ENCODE assay signal across 26 cellular contexts in the genomic region with DNA sequence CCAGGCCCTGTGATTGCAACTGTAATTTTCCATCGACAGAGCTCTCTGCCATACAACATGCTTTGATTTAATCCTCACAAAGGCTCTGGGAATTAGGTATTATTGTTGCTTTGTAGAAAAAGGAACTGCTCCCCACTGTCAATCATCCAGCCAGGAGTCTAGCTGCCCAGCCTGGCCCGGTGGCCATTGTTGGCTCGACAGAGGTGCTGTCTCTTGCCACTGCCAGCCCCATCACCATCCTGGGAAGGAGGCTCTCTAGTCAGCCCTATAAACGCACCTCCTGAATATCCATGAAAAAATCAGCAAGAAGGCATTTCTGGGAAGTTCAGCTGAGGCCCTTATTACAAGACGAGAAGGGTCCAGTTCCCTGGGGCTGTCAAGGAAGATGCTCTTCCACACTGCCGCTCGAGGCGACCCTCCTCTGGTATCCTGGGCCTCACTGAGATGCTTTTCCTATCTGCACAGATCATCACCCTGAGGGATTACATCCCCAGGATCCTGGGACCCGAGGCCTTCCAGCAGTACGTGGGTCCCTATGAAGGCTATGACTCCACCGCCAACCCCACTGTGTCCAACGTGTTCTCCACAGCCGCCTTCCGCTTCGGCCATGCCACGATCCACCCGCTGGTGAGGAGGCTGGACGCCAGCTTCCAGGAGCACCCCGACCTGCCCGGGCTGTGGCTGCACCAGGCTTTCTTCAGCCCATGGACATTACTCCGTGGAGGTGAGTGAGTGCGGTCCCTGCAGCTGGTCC.
"Had no signal": no experiment of that assay in that cellular context is flagged by ENCODE, and none has a peak within 500 bp of the region (broad histone marks: within the 10 kb centered on the region; RNA-seq: fewer than 3 reads in every experiment).

No MANE protein-coding gene starts in this region.

- ATAC-seq: body of pancreas; effector memory CD8-positive, alpha-beta T cell; heart left ventricle; left lung; pancreas; psoas muscle; SK-N-SH treated with all-trans-retinoic acid at 6 μM for 48 hours; T-helper 17 cell had no signal

- H3K4me3 ChIP-seq: adrenal gland, body of pancreas, heart left ventricle, left lung, pancreas, psoas muscle, testis, uterus had no signal

- H3K27me3 ChIP-seq: adrenal gland, body of pancreas, heart left ventricle, pancreas, testis, uterus had no signal

- H3K27ac ChIP-seq: adrenal gland, body of pancreas, heart left ventricle, left lung, pancreas, psoas muscle, testis, uterus had no signal

- DNase-seq: activated CD4-positive, alpha-beta memory T cell treated with anti-CD3 and anti-CD28 coated beads, Interleukin-2, amount 10 ng/mL, durations not matched to agents 7 days and 5 days; activated CD4-positive, alpha-beta T cell treated with anti-CD3 and anti-CD28 coated beads, Interleukin-2, amount 10 ng/mL, durations not matched to agents 24 days and 14 days; activated CD4-positive, CD25-positive, alpha-beta regulatory T cell treated with anti-CD3 and anti-CD28 coated beads, Interleukin-2, amount 50 U/mL, for 72 hours; activated effector memory CD4-positive, alpha-beta T cell treated with Interleukin-2 at 50 U/mL for 16 hours; activated naive CD4-positive, alpha-beta T cell treated with Interleukin-2 at 50 U/mL for 16 hours; activated naive CD8-positive, alpha-beta T cell treated with anti-CD3 and anti-CD28 coated beads for 36 hours; body of pancreas; cerebellar nuclear complex; cortex of kidney; effector memory CD8-positive, alpha-beta T cell; kidney glomerular epithelial cell; naive B cell; nephron progenitor cell; nucleus accumbens; psoas muscle; stimulated activated naive CD4-positive, alpha-beta T cell treated with Interleukin-2 at 50 U/mL for 16 hours; T-helper 17 cell; testis; trophoblast cell; uterus had no signal

- H3K9me3 ChIP-seq: adrenal gland, body of pancreas, heart left ventricle, left lung, pancreas, psoas muscle, testis, uterus had no signal

- H3K36me3 Mint-ChIP-seq: activated naive CD8-positive, alpha-beta T cell treated with anti-CD3 and anti-CD28 coated beads for 36 hours; mesothelial cell of epicardium; naive B cell had no signal

- H3K27me3 Mint-ChIP-seq: activated CD4-positive, alpha-beta memory T cell treated with anti-CD3 and anti-CD28 coated beads, Interleukin-2, amount 10 ng/mL, durations not matched to agents 7 days and 5 days; activated naive CD8-positive, alpha-beta T cell treated with anti-CD3 and anti-CD28 coated beads for 36 hours; T-helper 17 cell had no signal

- H3K9me3 Mint-ChIP-seq: activated CD4-positive, alpha-beta T cell treated with anti-CD3 and anti-CD28 coated beads, Interleukin-2, amount 10 ng/mL, durations not matched to agents 24 days and 14 days; activated naive CD8-positive, alpha-beta T cell treated with anti-CD3 and anti-CD28 coated beads for 36 hours; naive B cell; nephron progenitor cell had no signal

- H3K4me1 ChIP-seq: adrenal gland, body of pancreas, heart left ventricle, left lung, pancreas, psoas muscle, testis, uterus had no signal

- H3K4me3 Mint-ChIP-seq: activated CD4-positive, alpha-beta memory T cell treated with anti-CD3 and anti-CD28 coated beads, Interleukin-2, amount 10 ng/mL, durations not matched to agents 7 days and 5 days; activated CD4-positive, alpha-beta T cell treated with anti-CD3 and anti-CD28 coated beads, Interleukin-2, amount 10 ng/mL, durations not matched to agents 24 days and 14 days; activated naive CD8-positive, alpha-beta T cell treated with anti-CD3 and anti-CD28 coated beads for 36 hours; effector memory CD8-positive, alpha-beta T cell; mesothelial cell of epicardium; naive B cell; nephron progenitor cell; T-helper 17 cell had no signal

- H3K36me3 ChIP-seq: adrenal gland, left lung, pancreas, uterus had no signal

- H3K4me1 Mint-ChIP-seq: activated CD4-positive, alpha-beta memory T cell treated with anti-CD3 and anti-CD28 coated beads, Interleukin-2, amount 10 ng/mL, durations not matched to agents 7 days and 5 days; activated CD4-positive, alpha-beta T cell treated with anti-CD3 and anti-CD28 coated beads, Interleukin-2, amount 10 ng/mL, durations not matched to agents 24 days and 14 days; activated naive CD8-positive, alpha-beta T cell treated with anti-CD3 and anti-CD28 coated beads for 36 hours; mesothelial cell of epicardium; naive B cell had no signal

- H3K27ac Mint-ChIP-seq: activated CD4-positive, alpha-beta memory T cell treated with anti-CD3 and anti-CD28 coated beads, Interleukin-2, amount 10 ng/mL, durations not matched to agents 7 days and 5 days; activated CD4-positive, alpha-beta T cell treated with anti-CD3 and anti-CD28 coated beads, Interleukin-2, amount 10 ng/mL, durations not matched to agents 24 days and 14 days; activated naive CD8-positive, alpha-beta T cell treated with anti-CD3 and anti-CD28 coated beads for 36 hours; effector memory CD8-positive, alpha-beta T cell; mesothelial cell of epicardium; nephron progenitor cell; T-helper 17 cell had no signal
